Comparison of ENCODE assay signal across 10 cellular contexts in genomic region chr6:43012364-43012763, GRCh38. TPM values are rescaled to one million over a fixed set of nuclear protein-coding genes. Genes with fewer than 3 reads are reported as not detected.
DNase-seq lines count a peak whose midpoint lies in the region; ATAC-seq and TF ChIP-seq lines count a peak whose summit lies in the region.
"Had no signal": no experiment of that assay in that cellular context is flagged by ENCODE, and none has a peak within 500 bp of the region (broad histone marks: within the 10 kb centered on the region; RNA-seq: fewer than 3 reads in every experiment).

No MANE protein-coding gene starts in this region.

- no peak overlapping the region for H3K18ac ChIP-seq in trophoblast cell (ENCODE audit: low read length)

- H3K9me2 ChIP-seq in GM23338 (ENCODE audit: insufficient read depth): no peaks in the 10 kb centered on the region

- no peak overlapping the region for H2BK120ac ChIP-seq in trophoblast cell (ENCODE audit: insufficient read depth, low read length, poor library complexity)

- peak overlapping the region; percentile 39 for H3K4ac ChIP-seq in trophoblast cell (ENCODE audit: low read depth, low read length)

- H2BK5ac ChIP-seq in trophoblast cell (ENCODE audit: low read depth, low read length, poor library complexity): no peak overlapping the region

- H3K9me3 ChIP-seq in Panc1 (ENCODE audit: control insufficient read depth, insufficient read depth, low read depth, low read length): no peaks in the 10 kb centered on the region
- H3K9me3 ChIP-seq in endodermal cell (ENCODE audit: control insufficient read depth, low read length): no peaks in the 10 kb centered on the region
- no peaks in the 10 kb centered on the region for H3K9me3 ChIP-seq in trophoblast cell (ENCODE audit: insufficient read depth, low read depth, low read length)
- H3K9me3 ChIP-seq: transverse colon had no signal

- no peak overlapping the region for H3K27ac Mint-ChIP-seq in GM23338
- no peak overlapping the region for H3K27ac Mint-ChIP-seq in endodermal cell

- H3K4me1 Mint-ChIP-seq in GM23338 (peaks cover 30% of the 10 kb centered on the region), endodermal cell (peaks cover 27% of the 10 kb centered on the region)

- H3F3A ChIP-seq in GM23338 (replicated peaks; ENCODE audit: low read depth): 0 out of 2 replicates have a peak, but pooled peaks cover 21% of the 10 kb centered on the region

- BruUV-seq in Panc1 (replicated peaks; lab: Mats Ljungman, UMichigan): no TSS peak

- peak overlapping the region; percentile 99 for H3K4me2 ChIP-seq in GM23338
- no peak overlapping the region for H3K4me2 ChIP-seq in trophoblast cell (ENCODE audit: low read length)

- H3K36me3 ChIP-seq in GM23338 (ENCODE audit: insufficient read depth) (peaks cover 12% of the 10 kb centered on the region; the same call in 1 of the 2 replicates), Panc1 (ENCODE audit: control insufficient read depth, insufficient read depth, low read length) (peaks cover 22% of the 10 kb centered on the region), endodermal cell (ENCODE audit: control insufficient read depth, insufficient read depth, low read length) (peaks cover 58% of the 10 kb centered on the region), trophoblast cell (ENCODE audit: control insufficient read depth in 1 of 2, insufficient read depth in 2 of 2, low read length in 2 of 2) (peaks cover 53 to 54% of the 10 kb centered on the region in 2 experiments)

- H3K9me3 Mint-ChIP-seq in GM23338 (no peaks in the 10 kb centered on the region), endodermal cell (no peaks in the 10 kb centered on the region)

- H3K79me2 ChIP-seq in GM23338 (replicated peaks; ENCODE audit: insufficient read depth): peaks cover 45% of the 10 kb centered on the region
- peaks cover 6% of the 10 kb centered on the region for H3K79me2 ChIP-seq in trophoblast cell (ENCODE audit: control insufficient read depth, insufficient read depth, low read length, poor library complexity)

- in situ Hi-C loops in Panc1 (cut with HindIII; ENCODE audit: low pct_unique_long_range_greater_than_20kb, low sequenced_read_pairs) (no loop called here), ACHN (cut with HindIII; ENCODE audit: low pct_ligation_motif_present, low pct_unique_long_range_greater_than_20kb, low sequenced_read_pairs) (no loop called here)

- H3K14ac ChIP-seq in trophoblast cell (ENCODE audit: low read length): no peak overlapping the region

- WGBS in endodermal cell (ENCODE audit: insufficient coverage in 1 of 2, insufficient read length in 1 of 2), 2 experiments: 89 to 93% methylated on average over 2 to 6 of the region's 6 CpGs
- WGBS in trophoblast cell (ENCODE audit: extremely low coverage, insufficient coverage, insufficient read length): no CpG with 5 or more reads among the region's 6 CpGs

- H3K36me3 Mint-ChIP-seq in GM23338 (ENCODE audit: low read depth) (peaks cover 67% of the 10 kb centered on the region), endodermal cell (ENCODE audit: low read depth) (peaks cover 53% of the 10 kb centered on the region)

- intact Hi-C loops in Panc1 (cut with micrococcal nuclease; ENCODE audit: unreplicated experiment): loop anchor here (5.0 kb wide), 1 partner anchor 110 kb away; no protein-coding TSS in a partner anchor

- H4K12ac ChIP-seq in trophoblast cell (ENCODE audit: low read depth, low read length): no peak overlapping the region

- no peak overlapping the region for H4K91ac ChIP-seq in trophoblast cell (ENCODE audit: low read depth, low read length)

- H4K8ac ChIP-seq in trophoblast cell (ENCODE audit: low read depth, low read length): no peak overlapping the region

- H3K4me3 ChIP-seq in GM23338 (peak overlapping the region; percentile 82), Panc1 (ENCODE audit: low read depth in 2 of 2, low read length in 2 of 2) (peak overlapping the region; percentile 80 to 87), endodermal cell (ENCODE audit: low read length) (peak overlapping the region; percentile 96), trophoblast cell (ENCODE audit: low read depth, low read length) (no peak overlapping the region)

- H3K4me3 Mint-ChIP-seq in GM23338: peak overlapping the region; percentile 92
- peak overlapping the region; percentile 85 for H3K4me3 Mint-ChIP-seq in endodermal cell

- no peak overlapping the region for H3K23ac ChIP-seq in trophoblast cell (ENCODE audit: low read length)

- H3K27me3 Mint-ChIP-seq in GM23338 (ENCODE audit: insufficient read depth, low read depth, poor library complexity) (peaks cover 22% of the 10 kb centered on the region), endodermal cell (ENCODE audit: insufficient read depth) (peaks cover 1% of the 10 kb centered on the region)

- H3K79me1 ChIP-seq in trophoblast cell (ENCODE audit: low read length): peaks cover 5% of the 10 kb centered on the region

- no peak overlapping the region for H2AK5ac ChIP-seq in trophoblast cell (ENCODE audit: low read length)

- no peaks in the 10 kb centered on the region for H3K27me3 ChIP-seq in GM23338 (ENCODE audit: insufficient read depth)
- H3K27me3 ChIP-seq in Panc1 (ENCODE audit: control insufficient read depth, insufficient read depth, low read length): no peaks in the 10 kb centered on the region
- H3K27me3 ChIP-seq in endodermal cell (ENCODE audit: control insufficient read depth, insufficient read depth, low read length, poor library complexity, severe bottlenecking): no peaks in the 10 kb centered on the region
- H3K27me3 ChIP-seq in trophoblast cell (ENCODE audit: insufficient read depth, low read length): no peaks in the 10 kb centered on the region
- H3K27me3 ChIP-seq: transverse colon had no signal

- H3K4me1 ChIP-seq in GM23338 (ENCODE audit: insufficient read depth) (peaks cover 16% of the 10 kb centered on the region), Panc1 (ENCODE audit: control insufficient read depth, insufficient read depth, low read length) (peaks cover 20% of the 10 kb centered on the region), endodermal cell (ENCODE audit: control insufficient read depth, insufficient read depth, low read length) (peaks cover 8% of the 10 kb centered on the region), trophoblast cell (ENCODE audit: control insufficient read depth in 1 of 2, insufficient read depth in 2 of 2, low read length in 2 of 2) (peaks cover 6 to 11% of the 10 kb centered on the region in 2 experiments)

- TF ChIP-seq CTCF in GM23338 (conservative IDR thresholded peaks at IDR 0.05; ENCODE audit: low read depth in 2 of 2) (no peak), Panc1 (IDR thresholded peaks at IDR 0.05) (no peak), endodermal cell (conservative IDR thresholded peaks at IDR 0.05) (no peak)

- H3K9ac ChIP-seq in endodermal cell (ENCODE audit: extremely low read depth, low read length, poor library complexity, severe bottlenecking) (no peak overlapping the region), trophoblast cell (ENCODE audit: low read length) (no peak overlapping the region)

- H4K20me1 ChIP-seq in GM23338 (replicated peaks; ENCODE audit: insufficient read depth): peaks cover 19% of the 10 kb centered on the region

- no peak overlapping the region for H2BK12ac ChIP-seq in trophoblast cell (ENCODE audit: low read length)

- CTCF ChIA-PET in Panc1 (lab: Charles Lee): no interaction called here

- POLR2A ChIA-PET in Panc1 (lab: Charles Lee): interaction anchor here (0.6 kb wide), 1 partner anchor 37 kb away, joined by 5 read pairs; no protein-coding TSS in a partner anchor

- H3K27ac ChIP-seq in GM23338 (ENCODE audit: low read depth) (no peak overlapping the region), Panc1 (ENCODE audit: low read length) (peak overlapping the region; percentile 71), endodermal cell (ENCODE audit: low read depth, low read length) (no peak overlapping the region), trophoblast cell (ENCODE audit: low read depth, low read length) (no peak overlapping the region)

- ATAC-seq in GM23338 (no peak), Panc1 (no peak), HG03521 (IDR thresholded peaks at IDR 0.05; ENCODE audit: unreplicated experiment) (no peak), HG03039 (IDR thresholded peaks at IDR 0.05; ENCODE audit: unreplicated experiment) (no peak)

- DNase-seq in GM23338 (ENCODE audit: low spot score) (no peak), Panc1 (ENCODE audit: low read depth, low spot score) (no peak), endodermal cell (no peak), trophoblast cell (no peak), EL (no peak), ACHN (no peak)
- DNase-seq: NCI-H1436 treated with DMSO at 0.1 percent for 48 hours, transverse colon had no signal

- H2AFZ ChIP-seq in GM23338 (no peak overlapping the region), trophoblast cell (ENCODE audit: insufficient read depth, low read length, poor library complexity) (no peak overlapping the region)

RNA-seq across cellular contexts. Expression of gene MEA1, which starts 1.4 kb away (rescaled TPM):
- 65.6 and 70.5 TPM in 2 replicates for total RNA-seq in GM23338 (2014; rRNA removed; shearing (Covaris generic))
- polyA plus RNA-seq in GM23338 (2016; fragmentation: Nextera tagmentation; extraction: Ambion mirVana): 205 and 215 TPM in 2 replicates
- total RNA-seq in Panc1 (2021; ENCODE audit: unreplicated experiment): 111 TPM
- polyA plus RNA-seq in Panc1 (2012; ENCODE audit: insufficient read length): 125 TPM
- total RNA-seq in endodermal cell: 100 to 1,000 TPM in 1 of 2 donors, 10 to 100 TPM in 1; 93.3 to 104 TPM
- polyA plus RNA-seq in endodermal cell (2013, experiment 1 of 2): 93.7 TPM
- polyA plus RNA-seq in endodermal cell (2013, experiment 2 of 2): 85.4 TPM
- polyA plus RNA-seq in trophoblast cell (2013): 82.3 and 84.7 TPM in 2 replicates

RNA-seq across cellular contexts. Expression of gene KLHDC3, which starts 1.7 kb away (rescaled TPM):
- 182 and 184 TPM in 2 replicates for total RNA-seq in GM23338 (2014; rRNA removed; shearing (Covaris generic))
- 86.2 and 88.2 TPM in 2 replicates for polyA plus RNA-seq in GM23338 (2016; fragmentation: Nextera tagmentation; extraction: Ambion mirVana)
- 60.9 TPM for total RNA-seq in Panc1 (2021; ENCODE audit: unreplicated experiment)
- 58.5 TPM for polyA plus RNA-seq in Panc1 (2012; ENCODE audit: insufficient read length)
- total RNA-seq in endodermal cell: 100 to 1,000 TPM; 124 to 135 TPM
- polyA plus RNA-seq in endodermal cell (2013, experiment 1 of 2): 111 TPM
- polyA plus RNA-seq in endodermal cell (2013, experiment 2 of 2): 113 TPM
- 63.6 and 64.5 TPM in 2 replicates for polyA plus RNA-seq in trophoblast cell (2013)

RNA-seq across cellular contexts. Expression of gene RRP36, which starts 9.1 kb away (rescaled TPM):
- total RNA-seq in GM23338 (2014; rRNA removed; shearing (Covaris generic)): 98.6 and 106 TPM in 2 replicates
- 63.8 and 64.7 TPM in 2 replicates for polyA plus RNA-seq in GM23338 (2016; fragmentation: Nextera tagmentation; extraction: Ambion mirVana)
- total RNA-seq in Panc1 (2021; ENCODE audit: unreplicated experiment) (106 TPM), endodermal cell (10 to 100 TPM; 76.9 to 80.6 TPM)
- polyA plus RNA-seq in Panc1 (2012; ENCODE audit: insufficient read length): 80.3 TPM
- polyA plus RNA-seq in endodermal cell (2013, experiment 1 of 2): 68.7 TPM
- polyA plus RNA-seq in endodermal cell (2013, experiment 2 of 2): 67.9 TPM
- polyA plus RNA-seq in trophoblast cell (2013): 81.7 and 88.1 TPM in 2 replicates

RNA-seq across cellular contexts. Expression of gene PPP2R5D, which starts 28.0 kb away (rescaled TPM):
- 49.9 and 55.3 TPM in 2 replicates for total RNA-seq in GM23338 (2014; rRNA removed; shearing (Covaris generic))
- 16.5 and 20.0 TPM in 2 replicates for polyA plus RNA-seq in GM23338 (2016; fragmentation: Nextera tagmentation; extraction: Ambion mirVana)
- total RNA-seq in Panc1 (2021; ENCODE audit: unreplicated experiment) (63.6 TPM), endodermal cell (10 to 100 TPM; 57.5 to 59.1 TPM)
- polyA plus RNA-seq in Panc1 (2012; ENCODE audit: insufficient read length): 65.0 TPM
- polyA plus RNA-seq in endodermal cell (2013, experiment 1 of 2): 62.5 TPM
- 65.9 TPM for polyA plus RNA-seq in endodermal cell (2013, experiment 2 of 2)
- polyA plus RNA-seq in trophoblast cell (2013): 40.2 and 41.3 TPM in 2 replicates

RNA-seq across cellular contexts. Expression of gene PEX6, which starts 33.4 kb away (rescaled TPM):
- 24.8 and 25.1 TPM in 2 replicates for total RNA-seq in GM23338 (2014; rRNA removed; shearing (Covaris generic))
- polyA plus RNA-seq in GM23338 (2016; fragmentation: Nextera tagmentation; extraction: Ambion mirVana): 5.2 and 6.5 TPM in 2 replicates
- 21.7 TPM for total RNA-seq in Panc1 (2021; ENCODE audit: unreplicated experiment)
- polyA plus RNA-seq in Panc1 (2012; ENCODE audit: insufficient read length): 20.8 TPM
- 10 to 100 TPM; 17.2 to 21.4 TPM for total RNA-seq in endodermal cell
- 8.5 TPM for polyA plus RNA-seq in endodermal cell (2013, experiment 1 of 2)
- polyA plus RNA-seq in endodermal cell (2013, experiment 2 of 2): 7.7 TPM
- polyA plus RNA-seq in trophoblast cell (2013): 6.8 and 7.0 TPM in 2 replicates
